ENCODE assay signal across 10 cellular contexts in the genomic region with DNA sequence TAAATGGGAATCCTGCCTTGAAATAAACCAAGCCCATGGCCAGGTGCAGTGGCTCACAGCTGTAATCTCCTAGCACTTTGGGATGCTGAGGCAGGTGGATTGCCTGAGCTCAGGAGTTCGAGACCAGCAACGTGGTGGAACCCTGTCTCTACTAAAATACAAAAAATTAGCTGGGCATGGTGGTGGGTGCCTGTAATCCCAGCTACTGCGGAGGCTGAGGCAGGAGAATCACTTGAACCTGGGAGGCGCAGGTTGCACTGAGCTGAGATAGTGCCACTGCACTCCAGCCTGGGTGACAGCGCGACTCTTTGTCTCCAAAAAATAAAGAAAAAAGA. TPM values are rescaled to one million over a fixed set of nuclear protein-coding genes. Genes with fewer than 3 reads are reported as not detected.
DNase-seq lines count a peak whose midpoint lies in the region; ATAC-seq and TF ChIP-seq lines count a peak whose summit lies in the region.
"Not testable (repeated sequence)": the region's sequence is repeated elsewhere in the genome, so short reads cannot be mapped to it uniquely, and the experiment has no call there.
"Had no signal": no experiment of that assay in that cellular context is flagged by ENCODE, and none has a peak within 500 bp of the region (broad histone marks: within the 10 kb centered on the region; RNA-seq: fewer than 3 reads in every experiment).

No MANE protein-coding gene starts in this region.

- peak overlapping the region; percentile 4 to 54 for H3K27ac ChIP-seq in coronary artery
- peak overlapping the region; percentile 73 to 97 for H3K27ac ChIP-seq in left lung
- peak overlapping the region; percentile 59 to 63 for H3K27ac ChIP-seq in prostate gland
- H3K27ac ChIP-seq in uterus, result peak overlapping the region; percentile 42 to 69

- peaks cover 14% of the 10 kb centered on the region for H3K36me3 Mint-ChIP-seq in HFFc6 (ENCODE audit: low read depth)
- H3K36me3 Mint-ChIP-seq in activated T-cell treated with anti-CD3 and anti-CD28 coated beads, Interleukin-2, amount 50 U/mL, for 24 hours (ENCODE audit: low read depth), result peaks cover 98% of the 10 kb centered on the region

- H3K36me3 ChIP-seq in left lung, result peaks cover 0 to 57% of the 10 kb centered on the region in 2 donors
- not testable (repeated sequence) for H3K36me3 ChIP-seq in prostate gland, uterus

- TF ChIP-seq CTCF in HFFc6 (IDR thresholded peaks at IDR 0.05); coronary artery (IDR thresholded peaks at IDR 0.05); left lung (IDR thresholded peaks at IDR 0.05); prostate gland (IDR thresholded peaks at IDR 0.05); uterus (IDR thresholded peaks at IDR 0.05): not testable (repeated sequence)

- TF ChIP-seq POLR2A in prostate gland (IDR thresholded peaks at IDR 0.05); uterus (IDR thresholded peaks at IDR 0.05): not testable (repeated sequence)

- not testable (repeated sequence) for H3K27me3 Mint-ChIP-seq in HFFc6 (ENCODE audit: insufficient read depth); activated T-cell treated with anti-CD3 and anti-CD28 coated beads, Interleukin-2, amount 50 U/mL, for 24 hours

- peak overlapping the region; percentile 56; the same call in 1 of the 2 replicates for H3K27ac Mint-ChIP-seq in HFFc6
- peak overlapping the region; percentile 96 for H3K27ac Mint-ChIP-seq in activated T-cell treated with anti-CD3 and anti-CD28 coated beads, Interleukin-2, amount 50 U/mL, for 24 hours

- not testable (repeated sequence) for H3K4me3 ChIP-seq in coronary artery, left lung, prostate gland, uterus

- H3K27me3 ChIP-seq in left lung; prostate gland (replicated peaks; ENCODE audit: insufficient read depth); uterus: not testable (repeated sequence)

- WGBS in prostate gland, result 70% methylated on average over 6 of the region's 6 CpGs

- not testable (repeated sequence) for DNase-seq in HFFc6; activated T-cell treated with anti-CD3 and anti-CD28 coated beads, Interleukin-2, amount 50 U/mL, for 24 hours; coronary artery (ENCODE audit: low spot score); left lung; prostate gland (ENCODE audit: low spot score); uterus

- intact Hi-C loops in left lung (cut with DNase I); prostate gland (cut with DNase I); uterus (cut with DNase I; ENCODE audit: low total_unique reads): not testable (repeated sequence)

- H3K4me1 Mint-ChIP-seq in HFFc6 (ENCODE audit: low read depth), result peaks cover 49% of the 10 kb centered on the region
- peaks cover 67% of the 10 kb centered on the region for H3K4me1 Mint-ChIP-seq in activated T-cell treated with anti-CD3 and anti-CD28 coated beads, Interleukin-2, amount 50 U/mL, for 24 hours (ENCODE audit: low read depth)

- not testable (repeated sequence) for H3K9me3 ChIP-seq in left lung, prostate gland, uterus

- H3K4me1 ChIP-seq in left lung, result peaks cover 45 to 98% of the 10 kb centered on the region in 2 donors
- H3K4me1 ChIP-seq in prostate gland (replicated peaks), result peaks cover 20% of the 10 kb centered on the region
- not testable (repeated sequence) for H3K4me1 ChIP-seq in uterus

- not testable (repeated sequence) for H3K4me3 Mint-ChIP-seq in HFFc6; activated T-cell treated with anti-CD3 and anti-CD28 coated beads, Interleukin-2, amount 50 U/mL, for 24 hours

- ATAC-seq in left lung, result not testable (repeated sequence)

- H3K9me3 Mint-ChIP-seq in HFFc6; activated T-cell treated with anti-CD3 and anti-CD28 coated beads, Interleukin-2, amount 50 U/mL, for 24 hours: not testable (repeated sequence)

RNA-seq across cellular contexts. Expression of gene GRAMD1A, which starts 5.9 kb away (rescaled TPM):
- 10 to 100 TPM; 48.2 to 51.3 (median 50.0) TPM for total RNA-seq in HFFc6 (2021; fragmentation: NEBNext Ultra II Directional; extraction: Animal tissue kit (Norgen Biotek cat#: 25700))
- total RNA-seq in left lung (100 to 1,000 TPM; 116 to 137 TPM), prostate gland (100 to 1,000 TPM in 1 of 2 donors, 10 to 100 TPM in 1; 32.2 to 120 TPM), uterus (10 to 100 TPM; 40.0 to 89.8 (median 52.2) TPM)

RNA-seq across cellular contexts. Expression of gene SCN1B, which starts 24.3 kb away (rescaled TPM):
- 10 to 100 TPM in 4 of 6 experiments, 1 to 10 TPM in 2; 6.8 to 14.2 (median 12.6) TPM for total RNA-seq in HFFc6 (2021; fragmentation: NEBNext Ultra II Directional; extraction: Animal tissue kit (Norgen Biotek cat#: 25700))
- total RNA-seq in left lung (1 to 10 TPM; 7.7 to 9.7 TPM), prostate gland (10 to 100 TPM in 1 of 2 donors, 1 to 10 TPM in 1; 9.7 to 10.6 TPM), uterus (10 to 100 TPM in 1 of 4 donors, under 1 TPM in 3; 0.26 to 15.2 (median 0.78) TPM)

RNA-seq across cellular contexts. Expression of gene HPN, which starts 35.5 kb away (rescaled TPM):
- total RNA-seq in HFFc6 (2021; fragmentation: NEBNext Ultra II Directional; extraction: Animal tissue kit (Norgen Biotek cat#: 25700)), result not detected
- 10 to 100 TPM; 16.8 to 40.3 TPM for total RNA-seq in left lung
- total RNA-seq in prostate gland, result 10 to 100 TPM; 14.8 to 22.6 TPM
- 1 to 10 TPM in 2 of 4 donors, under 1 TPM in 2; 0.26 to 2.7 (median 0.68) TPM for total RNA-seq in uterus
- total RNA-seq: activated CD8-positive, alpha-beta memory T cell treated with anti-CD3 and anti-CD28 coated beads, Interleukin-2, amount 10 ng/mL, durations not matched to agents 7 days and 5 days; activated T-helper 1 cell treated with anti-CD3 and anti-CD28 coated beads, Interleukin-12 subunit alpha, Interleukin-12 subunit beta, Interleukin-2, Interleukin-4 antibody, amounts not matched to agents 30 ng/mL and 10 ng/mL and 1 ng/mL, durations not matched to agents 14 hours and 24 hours and 36 hours; foreskin keratinocyte; natural killer cell had no signal

RNA-seq across cellular contexts. Expression of gene ZNF792, which starts 41.9 kb away (rescaled TPM):
- total RNA-seq in HFFc6 (2021; fragmentation: NEBNext Ultra II Directional; extraction: Animal tissue kit (Norgen Biotek cat#: 25700)), result 1 to 10 TPM; 2.7 to 3.2 (median 3.0) TPM
- total RNA-seq in left lung (1 to 10 TPM; 8.5 to 9.9 TPM), prostate gland (1 to 10 TPM; 8.2 to 9.3 TPM), uterus (10 to 100 TPM in 2 of 4 donors, 1 to 10 TPM in 2; 4.4 to 16.5 (median 10.7) TPM)

Comparison
In these comparisons a context has a peak if more than half of its experiments do, and no peak if none do; other contexts are left out.
1. H3K27ac ChIP-seq: peak in every context shown above with its lines; median percentile 85 in left lung; 61 in prostate gland; 56 in uterus; 29 in coronary artery.
2. RNA of gene HPN, which starts 35.5 kb away (total RNA-seq): 16.8 to 40.3 TPM in left lung and 14.8 to 22.6 TPM in prostate gland; 0.26 to 2.7 TPM in uterus and not detected in HFFc6; every median in the first group is over 4 times any median in the second.